ENCODE assay signal across 10 cellular contexts in genomic region chr4:39706334-39706733, GRCh38. TPM values are rescaled to one million over a fixed set of nuclear protein-coding genes. Genes with fewer than 3 reads are reported as not detected.
A peak's percentile ranks its signal among the peaks of the same experiment; 100 is the strongest.
DNase-seq lines count a peak whose midpoint lies in the region; ATAC-seq and TF ChIP-seq lines count a peak whose summit lies in the region.
"Had no signal": no experiment of that assay in that cellular context is flagged by ENCODE, and none has a peak within 500 bp of the region (broad histone marks: within the 10 kb centered on the region; RNA-seq: fewer than 3 reads in every experiment).

No MANE protein-coding gene starts in this region.

- H3K36me3 ChIP-seq in adrenal gland (replicated peaks in 1 of 2) (peaks cover 0 to 6% of the 10 kb centered on the region in 2 donors), thoracic aorta (no peaks in the 10 kb centered on the region)

- H3K4me1 Mint-ChIP-seq in T-helper 1 cell treated with Interleukin-12 subunit alpha and Interleukin-12 subunit beta and Interleukin-4 antibody, amounts not matched to agents 30 μg/mL and 1 μg/mL, for 36 hours (ENCODE audit: low read depth), result peaks cover 20% of the 10 kb centered on the region
- H3K4me1 Mint-ChIP-seq in immature natural killer cell, result peaks cover 36 to 60% of the 10 kb centered on the region in 2 donors

- no peak overlapping the region for H3K4me3 Mint-ChIP-seq in T-helper 1 cell treated with Interleukin-12 subunit alpha and Interleukin-12 subunit beta and Interleukin-4 antibody, amounts not matched to agents 30 μg/mL and 1 μg/mL, for 36 hours
- H3K4me3 Mint-ChIP-seq in immature natural killer cell, result no peak overlapping the region
- H3K4me3 Mint-ChIP-seq: brain had no signal

- H3K4me3 ChIP-seq in adrenal gland (no peak overlapping the region), thoracic aorta (no peak overlapping the region)
- H3K4me3 ChIP-seq: BLaER1 treated with 17β-estradiol and CSF1 and Interleukin-3, amounts not matched to agents 10 nM and 100 nM had no signal

- peaks cover 16 to 38% of the 10 kb centered on the region in 2 donors for H3K4me1 ChIP-seq in adrenal gland (replicated peaks in 1 of 2)
- H3K4me1 ChIP-seq in thoracic aorta (ENCODE audit: control insufficient read depth in 1 of 2, low read depth in 2 of 2), result peaks cover 28 to 50% of the 10 kb centered on the region in 2 donors

- H3K27ac ChIP-seq in adrenal gland, result peak overlapping the region in 4 of 5 donors; percentile 15 to 85 (median 52)
- peak overlapping the region; percentile 77 to 84 for H3K27ac ChIP-seq in thoracic aorta

- no peaks in the 10 kb centered on the region for H3K27me3 ChIP-seq in adrenal gland
- H3K27me3 ChIP-seq in thoracic aorta (replicated peaks; ENCODE audit: insufficient read depth), result no peaks in the 10 kb centered on the region
- H3K27me3 ChIP-seq: BLaER1 treated with 17β-estradiol and CSF1 and Interleukin-3, amounts not matched to agents 10 nM and 100 nM had no signal

- intact Hi-C loops in adrenal gland (cut with DNase I), result no loop called here

- DNase-seq in T-helper 1 cell, result no peak
- peak; percentile 68 to 89 (median 84) for DNase-seq in adrenal gland
- DNase-seq in immature natural killer cell, result no peak
- peak; percentile 48 for DNase-seq in thoracic aorta (ENCODE audit: low spot score)
- no peak for DNase-seq in GM19240 (ENCODE audit: insufficient read length, low spot score)
- DNase-seq in UCSD-AML1 (lab: John Stamatoyannopoulos, UW; ENCODE audit: unreplicated experiment), result no peak

- WGBS in adrenal gland, 4 donors, result 71 to 74% (median 73%) methylated on average over 6 of the region's 6 CpGs

- H3K9me3 ChIP-seq in adrenal gland (replicated peaks in 1 of 3) (no peaks in the 10 kb centered on the region), thoracic aorta (no peaks in the 10 kb centered on the region)

- no peak for TF ChIP-seq POLR2A in adrenal gland (IDR thresholded peaks at IDR 0.05)

- H3K36me3 Mint-ChIP-seq in T-helper 1 cell treated with Interleukin-12 subunit alpha and Interleukin-12 subunit beta and Interleukin-4 antibody, amounts not matched to agents 30 μg/mL and 1 μg/mL, for 36 hours (ENCODE audit: low read depth), result peaks cover 3% of the 10 kb centered on the region
- H3K36me3 Mint-ChIP-seq in immature natural killer cell, result no peaks in the 10 kb centered on the region

- no peaks in the 10 kb centered on the region for H3K9me3 Mint-ChIP-seq in T-helper 1 cell treated with Interleukin-12 subunit alpha and Interleukin-12 subunit beta and Interleukin-4 antibody, amounts not matched to agents 30 μg/mL and 1 μg/mL, for 36 hours
- no peaks in the 10 kb centered on the region for H3K9me3 Mint-ChIP-seq in immature natural killer cell

- ATAC-seq in thoracic aorta (ENCODE audit: insufficient number of reproducible peaks, low FRiP score, low read depth), result peak; percentile 63
- no peak for ATAC-seq in HG03159 (IDR thresholded peaks at IDR 0.05; ENCODE audit: unreplicated experiment)

- H3K27me3 Mint-ChIP-seq in T-helper 1 cell treated with Interleukin-12 subunit alpha and Interleukin-12 subunit beta and Interleukin-4 antibody, amounts not matched to agents 30 μg/mL and 1 μg/mL, for 36 hours (ENCODE audit: low read depth), result no peaks in the 10 kb centered on the region
- H3K27me3 Mint-ChIP-seq in immature natural killer cell (ENCODE audit: low read depth in 3 of 3), result no peaks in the 10 kb centered on the region
- H3K27me3 Mint-ChIP-seq: brain had no signal

- TF ChIP-seq CTCF in adrenal gland (IDR thresholded peaks at IDR 0.05) (no peak), thoracic aorta (IDR thresholded peaks at IDR 0.05) (no peak)

- peak overlapping the region; percentile 65 for H3K27ac Mint-ChIP-seq in T-helper 1 cell treated with Interleukin-12 subunit alpha and Interleukin-12 subunit beta and Interleukin-4 antibody, amounts not matched to agents 30 μg/mL and 1 μg/mL, for 36 hours
- peak overlapping the region in 5 of 6 donors; percentile 29 to 72 (median 59) for H3K27ac Mint-ChIP-seq in immature natural killer cell

RNA-seq across cellular contexts. Expression of gene UBE2K, which starts 8.4 kb away (rescaled TPM):
- total RNA-seq in adrenal gland, result 10 to 100 TPM; 17.9 to 91.4 (median 43.5) TPM
- polyA plus RNA-seq in adrenal gland, result 100 to 1,000 TPM in 1 of 3 donors, 10 to 100 TPM in 2; 25.0 to 146 (median 45.7) TPM
- 10 to 100 TPM; 47.9 to 82.4 (median 67.8) TPM for polyA plus RNA-seq in immature natural killer cell
- 10 to 100 TPM; 28.8 to 39.2 TPM for total RNA-seq in thoracic aorta

Comparison
In these comparisons a context has a peak if more than half of its experiments do, and no peak if none do; other contexts are left out.
1. DNase-seq: peak in adrenal gland (7 of 7) and thoracic aorta (single experiment); none in T-helper 1 cell (0 of 5), immature natural killer cell (0 of 3), GM19240 (single experiment) and UCSD-AML1 (single experiment).